Comparison of ENCODE assay signal across 24 cellular contexts in genomic region chr7:150958071-150958552, GRCh38. TPM values are rescaled to one million over a fixed set of nuclear protein-coding genes. Genes with fewer than 3 reads are reported as not detected.
"Had no signal": no experiment of that assay in that cellular context is flagged by ENCODE, and none has a peak within 500 bp of the region (broad histone marks: within the 10 kb centered on the region; RNA-seq: fewer than 3 reads in every experiment).

No MANE protein-coding gene starts in this region.

- H3K27me3 ChIP-seq: neural progenitor cell, pancreas, uterus had no signal

- H3K27ac ChIP-seq: foreskin keratinocyte, neural progenitor cell, pancreas, skin epidermis, upper lobe of left lung, uterus had no signal

- H2AFZ ChIP-seq: neural progenitor cell had no signal

- H3K4me2 ChIP-seq: neural progenitor cell had no signal

- H3K4me3 ChIP-seq: dorsolateral prefrontal cortex, lung, neural progenitor cell, pancreas, skin epidermis, upper lobe of left lung, uterus had no signal

- FAIRE-seq: endometrium, islet of Langerhans, pancreas had no signal

- H3K4me1 ChIP-seq: foreskin keratinocyte, pancreas had no signal

- H3K27ac Mint-ChIP-seq: natural killer cell treated with Interleukin-12 subunit alpha and Interleukin-12 subunit beta and Interleukin-15 and Interleukin-18, amount 100 ng/mL, for 72 hours; neural progenitor cell; progenitor cell of endocrine pancreas had no signal

- ATAC-seq: foreskin keratinocyte; left lobe of liver; natural killer cell treated with Interleukin-12 subunit alpha and Interleukin-12 subunit beta and Interleukin-15 and Interleukin-18, amount 100 ng/mL, for 72 hours; pancreas; sciatic nerve had no signal

- H3K4me3 Mint-ChIP-seq: central memory CD8-positive, alpha-beta T cell; neural progenitor cell had no signal

- H3K36me3 ChIP-seq: neural progenitor cell, pancreas, upper lobe of left lung, uterus had no signal

- H3K9me3 ChIP-seq: pancreas, upper lobe of left lung, uterus had no signal

- DNase-seq: cortex of kidney; dorsolateral prefrontal cortex; effector memory CD4-positive, alpha-beta T cell; foreskin keratinocyte; head of caudate nucleus; hippocampal formation; kidney glomerular epithelial cell; mesenchymal stem cell; midbrain; occipital lobe; stimulated activated naive CD4-positive, alpha-beta T cell treated with Interleukin-2 at 50 U/mL for 16 hours had no signal

- H3K9ac ChIP-seq: neural progenitor cell had no signal

- H3K36me3 Mint-ChIP-seq: natural killer cell treated with Interleukin-12 subunit alpha and Interleukin-12 subunit beta and Interleukin-15 and Interleukin-18, amount 100 ng/mL, for 72 hours had no signal

- H3K9me3 Mint-ChIP-seq: central memory CD8-positive, alpha-beta T cell; natural killer cell treated with Interleukin-12 subunit alpha and Interleukin-12 subunit beta and Interleukin-15 and Interleukin-18, amount 100 ng/mL, for 72 hours; neural progenitor cell had no signal

RNA-seq across cellular contexts. Expression of gene KCNH2, which starts 20.0 kb away (rescaled TPM):
- total RNA-seq: foreskin keratinocyte had no signal
- polyA plus RNA-seq: foreskin keratinocyte had no signal
